9 cellular contexts compared by ENCODE assay signal in genomic region chr20:37528442-37529213, GRCh38. TPM values are rescaled to one million over a fixed set of nuclear protein-coding genes. Genes with fewer than 3 reads are reported as not detected.
DNase-seq lines count a peak whose midpoint lies in the region; ATAC-seq and TF ChIP-seq lines count a peak whose summit lies in the region.
"Had no signal": no experiment of that assay in that cellular context is flagged by ENCODE, and none has a peak within 500 bp of the region (broad histone marks: within the 10 kb centered on the region; RNA-seq: fewer than 3 reads in every experiment).

No MANE protein-coding gene starts in this region.

- DNase-seq in ELR (ENCODE audit: low read depth) (peak; percentile 17), OCI-LY7 (ENCODE audit: low spot score) (no peak), endodermal cell (peak; percentile 52), ovary (no peak), NCI-H1105 treated with DMSO at 0.1 percent for 48 hours (lab: John Stamatoyannopoulos, UW) (no peak), NCI-H526 treated with DMSO at 0.1 percent for 48 hours (lab: John Stamatoyannopoulos, UW) (no peak)

- POLR2A ChIA-PET in OCI-LY7 (lab: Charles Lee) = interaction anchor here (0.8 kb wide), 1 partner anchor 22 kb away, joined by 3 read pairs; no protein-coding TSS in a partner anchor

- H3K4me3 ChIP-seq in OCI-LY7 (ENCODE audit: low read depth, low read length, poor library complexity, severe bottlenecking) = peak overlapping the region; percentile 81
- H3K4me3 ChIP-seq in endodermal cell (ENCODE audit: low read length) = peak overlapping the region; percentile 98
- H3K4me3 ChIP-seq in ovary = peak overlapping the region; percentile 87

- peaks cover 2% of the 10 kb centered on the region for H3K36me3 Mint-ChIP-seq in endodermal cell (ENCODE audit: low read depth)

- TF ChIP-seq EP300 in ovary (IDR thresholded peaks at IDR 0.05) = no peak

- H3K27ac Mint-ChIP-seq in endodermal cell = peak overlapping the region; percentile 100

- H4K20me1 ChIP-seq in OCI-LY7 (ENCODE audit: insufficient read depth, low read length) = peaks cover 12% of the 10 kb centered on the region

- CTCF ChIA-PET in OCI-LY7 (lab: Charles Lee; ENCODE audit: unreplicated experiment) = interaction anchor here (0.5 to 0.6 kb wide), 3 partner anchors 331 to 817 kb away, joined by 3 to 4 read pairs (median 3); no protein-coding TSS in a partner anchor

- peak overlapping the region; percentile 96 for H3K4me2 ChIP-seq in OCI-LY7 (ENCODE audit: low read length)

- no peaks in the 10 kb centered on the region for H3K9me2 ChIP-seq in OCI-LY7 (ENCODE audit: insufficient read depth, low read length)

- TF ChIP-seq CTCF in OCI-LY7 (conservative IDR thresholded peaks at IDR 0.05; ENCODE audit: low read length) (no peak), endodermal cell (conservative IDR thresholded peaks at IDR 0.05) (no peak), ovary (IDR thresholded peaks at IDR 0.05) (no peak)

- ATAC-seq in HG02623 (IDR thresholded peaks at IDR 0.05; ENCODE audit: unreplicated experiment) = no peak
- ATAC-seq in GM21717 (IDR thresholded peaks at IDR 0.05; ENCODE audit: unreplicated experiment) = no peak

- no peaks in the 10 kb centered on the region for H3K9me3 Mint-ChIP-seq in endodermal cell

- no peak for TF ChIP-seq POLR2A in ovary (IDR thresholded peaks at IDR 0.05)

- H3K79me2 ChIP-seq in OCI-LY7 (ENCODE audit: insufficient read depth, low read depth, low read length) = peaks cover 33% of the 10 kb centered on the region

- H3K27me3 Mint-ChIP-seq in endodermal cell (ENCODE audit: insufficient read depth) = no peaks in the 10 kb centered on the region

- H2AFZ ChIP-seq in OCI-LY7 (ENCODE audit: low read length) = peak overlapping the region; percentile 85

- no peaks in the 10 kb centered on the region for H3K27me3 ChIP-seq in endodermal cell (ENCODE audit: control insufficient read depth, insufficient read depth, low read length, poor library complexity, severe bottlenecking)
- H3K27me3 ChIP-seq in ovary = no peaks in the 10 kb centered on the region

- H3K4me3 Mint-ChIP-seq in endodermal cell = peak overlapping the region; percentile 82

- TSS peak; percentile 99 for BruUV-seq in OCI-LY7 (replicated peaks; lab: Mats Ljungman, UMichigan)

- H3K4me1 ChIP-seq in OCI-LY7 (ENCODE audit: insufficient read depth, low read length, poor library complexity, severe bottlenecking) (peaks cover 27% of the 10 kb centered on the region), endodermal cell (ENCODE audit: control insufficient read depth, insufficient read depth, low read length) (no peaks in the 10 kb centered on the region), ovary (ENCODE audit: insufficient read depth) (peaks cover 13% of the 10 kb centered on the region)

- peaks cover 25% of the 10 kb centered on the region for H3K4me1 Mint-ChIP-seq in endodermal cell

- H3K36me3 ChIP-seq in OCI-LY7 (ENCODE audit: insufficient read depth, low read length) (no peaks in the 10 kb centered on the region), endodermal cell (ENCODE audit: control insufficient read depth, insufficient read depth, low read length) (peaks cover 10% of the 10 kb centered on the region), ovary (no peaks in the 10 kb centered on the region)

- intact Hi-C loops in OCI-LY7 (cut with micrococcal nuclease; ENCODE audit: unreplicated experiment) (loop anchor here (1.0 to 5.0 kb wide), 2 partner anchors 119 to 336 kb away; no protein-coding TSS in a partner anchor), ovary (cut with DNase I) (loop anchor here (5.0 to 10.0 kb wide), 4 partner anchors 124 to 144 kb away; no protein-coding TSS in a partner anchor)

- peak overlapping the region; percentile 62 for H3K27ac ChIP-seq in OCI-LY7 (ENCODE audit: low read depth, low read length, poor library complexity, severe bottlenecking)
- peak overlapping the region; percentile 100 for H3K27ac ChIP-seq in endodermal cell (ENCODE audit: low read depth, low read length)
- H3K27ac ChIP-seq in ovary = peak overlapping the region in 1 of 2 donors; percentile 96

- no peaks in the 10 kb centered on the region for H3K9me3 ChIP-seq in OCI-LY7 (ENCODE audit: low read length)
- no peaks in the 10 kb centered on the region for H3K9me3 ChIP-seq in endodermal cell (ENCODE audit: control insufficient read depth, low read length)
- no peaks in the 10 kb centered on the region for H3K9me3 ChIP-seq in ovary

- H3K9ac ChIP-seq in endodermal cell (ENCODE audit: extremely low read depth, low read length, poor library complexity, severe bottlenecking) = peak overlapping the region; percentile 99

- 66 to 71% methylated on average over 7 to 9 of the region's 10 CpGs for WGBS in endodermal cell (ENCODE audit: insufficient coverage in 1 of 2, insufficient read length in 1 of 2), 2 experiments
- WGBS in ovary, 3 donors = 37 to 43% (median 42%) methylated on average over 10 of the region's 10 CpGs

RNA-seq across cellular contexts. Expression of gene BLCAP, which starts 1.0 kb away (rescaled TPM):
- 25.1 and 32.3 TPM in 2 replicates for total RNA-seq in OCI-LY7 (2014; rRNA removed; shearing (Covaris generic))
- total RNA-seq in OCI-LY7 (2022) (55.1 and 57.7 TPM in 2 replicates), endodermal cell (10 to 100 TPM; 32.5 to 56.5 TPM), ovary (100 to 1,000 TPM in 1 of 7 donors, 10 to 100 TPM in 6; 27.7 to 147 (median 62.0) TPM)
- polyA plus RNA-seq in endodermal cell (2013, experiment 1 of 2) = 51.9 TPM
- 45.0 TPM for polyA plus RNA-seq in endodermal cell (2013, experiment 2 of 2)
- 10 to 100 TPM; 60.2 to 87.5 TPM for polyA plus RNA-seq in ovary

RNA-seq across cellular contexts. Expression of gene NNAT, which starts 7.6 kb away (rescaled TPM):
- not detected in 2 replicates for total RNA-seq in OCI-LY7 (2014; rRNA removed; shearing (Covaris generic))
- total RNA-seq in OCI-LY7 (2022) (not detected in 2 replicates), endodermal cell (10 to 100 TPM; 16.8 to 27.3 TPM), ovary (1 to 10 TPM in 1 of 7 donors, under 1 TPM in 4, not detected in 2; 0.25 to 4.7 (median 0.45) TPM)
- 413 TPM for polyA plus RNA-seq in endodermal cell (2013, experiment 1 of 2)
- polyA plus RNA-seq in endodermal cell (2013, experiment 2 of 2) = 384 TPM
- under 1 TPM; 0.30 to 0.69 TPM for polyA plus RNA-seq in ovary
- total RNA-seq: RPMI7951 had no signal

Comparison
In these comparisons a context has a peak if more than half of its experiments do, and no peak if none do; other contexts are left out.
1. DNase-seq: peak in ELR (single experiment) and endodermal cell (single experiment); none in OCI-LY7 (single experiment), ovary (0 of 5), NCI-H1105 treated with DMSO at 0.1 percent for 48 hours (single experiment) and NCI-H526 treated with DMSO at 0.1 percent for 48 hours (single experiment).
2. Peak in every context shown above with its lines, with median percentiles within 50 percentile points of each other: H3K4me3 ChIP-seq.